16 cellular contexts compared by ENCODE assay signal in the genomic region with DNA sequence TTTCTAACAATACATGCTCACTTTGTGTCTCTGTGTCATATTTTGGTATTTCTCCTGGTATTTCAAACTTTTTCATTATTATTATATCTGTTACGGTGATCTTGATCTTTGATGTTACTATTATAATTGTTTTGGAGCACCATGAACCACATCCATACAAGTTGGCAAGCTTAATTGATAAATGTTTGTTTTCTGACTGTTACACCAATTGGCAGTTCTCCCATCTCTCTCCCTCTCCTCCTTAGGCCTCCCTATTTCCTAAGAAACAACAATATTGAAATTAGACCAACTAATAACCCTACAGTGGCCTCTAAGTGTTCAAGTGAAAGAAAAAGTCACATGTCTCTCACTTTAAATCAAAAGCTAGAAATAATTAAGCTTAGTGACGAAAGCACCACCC.
"Had no signal": no experiment of that assay in that cellular context is flagged by ENCODE, and none has a peak within 500 bp of the region (broad histone marks: within the 10 kb centered on the region; RNA-seq: fewer than 3 reads in every experiment).

No MANE protein-coding gene starts in this region.

- H3K27me3 ChIP-seq: ascending aorta, cardiac muscle cell, dorsolateral prefrontal cortex had no signal

- H3K27ac ChIP-seq: ascending aorta, cardiac muscle cell, dorsolateral prefrontal cortex, prostate gland had no signal

- H3K9me3 ChIP-seq: ascending aorta, prostate gland had no signal

- H3K4me3 ChIP-seq: ascending aorta, cardiac muscle cell, dorsolateral prefrontal cortex, lung, prostate gland had no signal

- ATAC-seq: activated CD8-positive, alpha-beta T cell treated with anti-CD3 and anti-CD28 coated beads, Interleukin-2, amount 10 ng/mL, durations not matched to agents 7 days and 5 days; stimulated activated memory B cell treated with anti-CD40 and anti-IgM and Interleukin-4, amounts not matched to agents 10 μg/mL and 1 μg/mL and 100 μg/mL, for 72 hours; WTC11 had no signal

- DNase-seq: activated CD4-positive, alpha-beta T cell treated with anti-CD3 and anti-CD28 coated beads for 48 hours; activated CD8-positive, alpha-beta memory T cell treated with anti-CD3 and anti-CD28 coated beads, Interleukin-2, amount 50 U/mL, for 48 hours; activated CD8-positive, alpha-beta T cell treated with anti-CD3 and anti-CD28 coated beads, Interleukin-2, amount 10 ng/mL, durations not matched to agents 7 days and 5 days; activated naive CD4-positive, alpha-beta T cell; dorsolateral prefrontal cortex; foreskin melanocyte; nephron progenitor cell; occipital lobe; stimulated activated CD4-positive, alpha-beta T cell treated with anti-CD3 and anti-CD28 coated beads, Interleukin-2, amount 100 ng/mL, for 48 hours; T-helper 2 cell had no signal

- H3K4me1 ChIP-seq: ascending aorta, prostate gland had no signal

- H3K36me3 ChIP-seq: prostate gland had no signal
